In the genomic region with DNA sequence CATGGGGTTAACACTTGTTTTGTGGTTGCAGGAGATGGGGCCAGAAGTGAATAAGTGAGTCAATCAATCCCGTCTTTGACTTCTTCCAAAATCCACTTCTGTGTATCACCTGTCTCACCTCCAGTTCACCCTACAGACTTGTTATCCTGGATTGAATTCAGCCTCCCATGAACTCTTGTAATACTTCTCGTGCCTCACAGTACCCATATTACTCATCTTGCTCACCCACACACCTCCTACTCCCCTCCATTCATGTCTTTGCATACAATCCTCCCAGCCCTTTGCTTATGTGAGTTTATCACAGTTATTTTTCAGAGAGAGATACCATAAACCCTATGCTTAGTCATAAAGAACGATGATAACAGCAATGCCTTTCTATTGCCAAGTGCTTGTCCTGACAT, we compare ENCODE assay signal across 30 cellular contexts. TPM values are rescaled to one million over a fixed set of nuclear protein-coding genes. Genes with fewer than 3 reads are reported as not detected.
A peak's percentile ranks its signal among the peaks of the same experiment; 100 is the strongest.
DNase-seq lines count a peak whose midpoint lies in the region; ATAC-seq, FAIRE-seq and TF ChIP-seq lines count a peak whose summit lies in the region.
"Had no signal": no experiment of that assay in that cellular context is flagged by ENCODE, and none has a peak within 500 bp of the region (broad histone marks: within the 10 kb centered on the region; RNA-seq: fewer than 3 reads in every experiment).

No MANE protein-coding gene starts in this region.

- CTCF ChIA-PET in A549 (lab: Yijun Ruan, JAX) (interaction anchor here (1.0 to 1.4 kb wide), 3 partner anchors 428 to 546 kb away, joined by 3 read pairs; no protein-coding TSS in a partner anchor), mammary epithelial cell (lab: Charles Lee; ENCODE audit: low non-redundant PET) (no interaction called here)

- H3K36me3 Mint-ChIP-seq in HFFc6 (ENCODE audit: low read depth): peaks cover 4% of the 10 kb centered on the region; the same call in 1 of the 2 replicates
- H3K36me3 Mint-ChIP-seq: IgD-negative memory B cell; mesothelial cell of epicardium; naive thymus-derived CD4-positive, alpha-beta T cell had no signal

- H3K4me3 Mint-ChIP-seq in HFFc6: peak overlapping the region; percentile 20
- H3K4me3 Mint-ChIP-seq: activated naive CD8-positive, alpha-beta T cell treated with anti-CD3 and anti-CD28 coated beads, Interleukin-2, amount 50 U/mL, for 24 hours; IgD-negative memory B cell; mesothelial cell of epicardium; naive thymus-derived CD4-positive, alpha-beta T cell; T-helper 1 cell treated with Interleukin-12 subunit alpha and Interleukin-12 subunit beta and Interleukin-4 antibody, amounts not matched to agents 30 μg/mL and 1 μg/mL, for 36 hours had no signal

- TF ChIP-seq POLR2A in A549 (IDR thresholded peaks at IDR 0.05; ENCODE audit: low read length): no peak

- H3K9me3 ChIP-seq in A549 (peaks cover 3% of the 10 kb centered on the region; the same call in 1 of the 3 replicates), mammary epithelial cell (replicated peaks; ENCODE audit: insufficient read depth, low read length) (no peaks in the 10 kb centered on the region)
- H3K9me3 ChIP-seq: BLaER1, HAP-1, left ventricle myocardium inferior had no signal

- ATAC-seq in A549 (no peak; a peak in 1 of 6 replicates), HG03565 (IDR thresholded peaks at IDR 0.05; ENCODE audit: unreplicated experiment) (no peak), GM19463 (IDR thresholded peaks at IDR 0.05; ENCODE audit: unreplicated experiment) (no peak)
- ATAC-seq: activated naive CD8-positive, alpha-beta T cell treated with anti-CD3 and anti-CD28 coated beads, Interleukin-2, amount 50 U/mL, for 24 hours; naive thymus-derived CD4-positive, alpha-beta T cell had no signal

- H3K79me2 ChIP-seq in mammary epithelial cell (ENCODE audit: insufficient read depth, low read length): no peaks in the 10 kb centered on the region

- TF ChIP-seq EP300 in A549 (IDR thresholded peaks at IDR 0.05): no peak

- H3K9me3 Mint-ChIP-seq in HFFc6: no peaks in the 10 kb centered on the region
- H3K9me3 Mint-ChIP-seq: T-helper 1 cell treated with Interleukin-12 subunit alpha and Interleukin-12 subunit beta and Interleukin-4 antibody, amounts not matched to agents 30 μg/mL and 1 μg/mL, for 36 hours had no signal

- H3K27ac Mint-ChIP-seq in HFFc6: peak overlapping the region; percentile 80
- H3K27ac Mint-ChIP-seq: activated naive CD8-positive, alpha-beta T cell treated with anti-CD3 and anti-CD28 coated beads, Interleukin-2, amount 50 U/mL, for 24 hours; IgD-negative memory B cell; mesothelial cell of epicardium; naive thymus-derived CD4-positive, alpha-beta T cell; T-helper 1 cell treated with Interleukin-12 subunit alpha and Interleukin-12 subunit beta and Interleukin-4 antibody, amounts not matched to agents 30 μg/mL and 1 μg/mL, for 36 hours had no signal

- no peaks in the 10 kb centered on the region for H3K27me3 ChIP-seq in mammary epithelial cell (ENCODE audit: insufficient read depth, low read length)
- H3K27me3 ChIP-seq: BLaER1 had no signal

- H3K9ac ChIP-seq in mammary epithelial cell (ENCODE audit: insufficient read depth, low read length): no peak overlapping the region
- H3K9ac ChIP-seq: BLaER1 had no signal

- H3K4me2 ChIP-seq in A549 (no peak overlapping the region; the same call in 2 of the 3 replicates), mammary epithelial cell (ENCODE audit: insufficient read depth, low read depth, low read length) (peak overlapping the region; percentile 47)
- H3K4me2 ChIP-seq: BLaER1 had no signal

- dilution Hi-C loops in mammary epithelial cell (cut with HindIII; ENCODE audit: low sequenced_read_pairs): no loop called here

- H3K27ac ChIP-seq in A549 (peak overlapping the region; percentile 56 to 72), mammary epithelial cell (ENCODE audit: insufficient read depth, low read depth, low read length) (peak overlapping the region; percentile 73)
- H3K27ac ChIP-seq: BLaER1, coronary artery, left ventricle myocardium inferior had no signal

- TF ChIP-seq RAD21 in A549 (conservative IDR thresholded peaks at IDR 0.05 in 1 of 2, IDR thresholded peaks at IDR 0.05 in 1 of 2): no peak

- BruUV-seq in mammary epithelial cell (replicated peaks; lab: Mats Ljungman, UMichigan): no TSS peak

- H3K4me3 ChIP-seq in A549 (no peak overlapping the region), mammary epithelial cell (replicated peaks in 1 of 3; ENCODE audit: insufficient read depth in 1 of 3, low read depth in 2 of 3, low read length in 3 of 3) (no peak overlapping the region)
- H3K4me3 ChIP-seq: BLaER1, coronary artery, HAP-1, left ventricle myocardium inferior had no signal

- H3K4me1 ChIP-seq in A549 (peaks cover 30% of the 10 kb centered on the region), mammary epithelial cell (ENCODE audit: insufficient read depth, low read length) (peaks cover 30% of the 10 kb centered on the region)
- H3K4me1 ChIP-seq: BLaER1, HAP-1, left ventricle myocardium inferior had no signal

- no peaks in the 10 kb centered on the region for H3K27me3 Mint-ChIP-seq in HFFc6 (ENCODE audit: insufficient read depth)
- H3K27me3 Mint-ChIP-seq: activated naive CD8-positive, alpha-beta T cell treated with anti-CD3 and anti-CD28 coated beads, Interleukin-2, amount 50 U/mL, for 24 hours; IgD-negative memory B cell had no signal

- no peak overlapping the region for H2AFZ ChIP-seq in mammary epithelial cell (ENCODE audit: low read depth, low read length)

- no peak for FAIRE-seq in A549 (lab: Jason Lieb, UNC)
- FAIRE-seq: GM12892 had no signal

- DNase-seq in A549 (ENCODE audit: low read depth in 1 of 2, low spot score in 1 of 2): no peak
- peak; percentile 60 for DNase-seq in HFFc6
- peak; percentile 100 for DNase-seq in mammary epithelial cell
- DNase-seq in head of caudate nucleus: peak in 30 of 42 donors; percentile 2 to 82 (median 38)
- DNase-seq in effector CD8-positive, alpha-beta T cell (lab: John Stamatoyannopoulos, UW): no peak
- no peak for DNase-seq in NCI-H2081 treated with DMSO at 0.1 percent for 48 hours (lab: John Stamatoyannopoulos, UW)
- DNase-seq: activated CD8-positive, alpha-beta memory T cell treated with anti-CD3 and anti-CD28 coated beads for 24 hours; activated gamma-delta T cell treated with Interleukin-2 at 50 U/mL for 16 hours; activated naive CD8-positive, alpha-beta T cell treated with anti-CD3 and anti-CD28 coated beads, Interleukin-2, amount 50 U/mL, for 24 hours; activated T-cell treated with anti-CD3 and anti-CD28 coated beads, Interleukin-2, amount 50 U/mL, for 1 hour; COR-L47; DMS79; left ventricle myocardium inferior; naive thymus-derived CD4-positive, alpha-beta T cell; NCI-H1105; NCI-H510A treated with DMSO at 0.1 percent for 48 hours; retina; stimulated activated CD4-positive, alpha-beta T cell treated with anti-CD3 and anti-CD28 coated beads, Interleukin-12 subunit alpha, Interleukin-12 subunit beta, amount 100 ng/mL, for 4 hours; stimulated activated CD4-positive, alpha-beta T cell treated with anti-CD3 and anti-CD28 coated beads, Interleukin-4, amount 100 ng/mL, for 4 hours; stimulated activated naive CD4-positive, alpha-beta T cell had no signal

- TF ChIP-seq CTCF in A549 (IDR thresholded peaks at IDR 0.05) (no peak), HFFc6 (IDR thresholded peaks at IDR 0.05) (no peak), mammary epithelial cell (conservative IDR thresholded peaks at IDR 0.05 in 1 of 2, IDR thresholded peaks at IDR 0.05 in 1 of 2; ENCODE audit: extremely low read depth in 1 of 2, insufficient read depth in 1 of 2, low read depth in 1 of 2, low read length in 2 of 2) (no peak)

- 55% methylated on average over 3 of the region's 3 CpGs for WGBS in A549 (ENCODE audit: missing lambda C conversion rate)
- WGBS in mammary epithelial cell (ENCODE audit: low coverage, missing lambda C conversion rate): 0% methylated on average over 3 of the region's 3 CpGs

- H4K20me1 ChIP-seq in mammary epithelial cell (ENCODE audit: insufficient read depth, low read length): no peaks in the 10 kb centered on the region
- H4K20me1 ChIP-seq: BLaER1 had no signal

- H3K4me1 Mint-ChIP-seq in HFFc6 (ENCODE audit: low read depth): peaks cover 81% of the 10 kb centered on the region
- H3K4me1 Mint-ChIP-seq: activated naive CD8-positive, alpha-beta T cell treated with anti-CD3 and anti-CD28 coated beads, Interleukin-2, amount 50 U/mL, for 24 hours; IgD-negative memory B cell; mesothelial cell of epicardium; naive thymus-derived CD4-positive, alpha-beta T cell had no signal

- in situ Hi-C loops in mammary epithelial cell (cut with MboI; ENCODE audit: low sequenced_read_pairs in 2 of 2): loop anchor here (10.0 to 25.0 kb wide), 2 partner anchors 156 to 213 kb away; no protein-coding TSS in a partner anchor

- no peaks in the 10 kb centered on the region for H3K36me3 ChIP-seq in mammary epithelial cell (ENCODE audit: insufficient read depth, low read length)
- H3K36me3 ChIP-seq: BLaER1, HAP-1, left ventricle myocardium inferior had no signal

- intact Hi-C loops in mammary epithelial cell (cut with micrococcal nuclease) (loop anchor here (1.0 to 5.0 kb wide), 3 partner anchors 63 to 161 kb away; no protein-coding TSS in a partner anchor), head of caudate nucleus (cut with DNase I) (no loop called here)

- POLR2A ChIA-PET in A549 (lab: Yijun Ruan, JAX): no interaction called here

TF ChIP-seq in A549, 52 proteins besides CTCF, POLR2A, EP300 and RAD21 (continues in another document):
- TF ChIP-seq JUNB (IDR thresholded peaks at IDR 0.05) (no peak), PHF8 (IDR thresholded peaks at IDR 0.05; ENCODE audit: borderline replicate concordance, low read depth) (no peak), ZFP36 (IDR thresholded peaks at IDR 0.05; ENCODE audit: borderline replicate concordance, partially characterized antibody) (no peak), ATOH8 (CRISPR knock-in tag; IDR thresholded peaks at IDR 0.05; ENCODE audit: low read depth) (no peak), FOXS1 (CRISPR knock-in tag; IDR thresholded peaks at IDR 0.05) (no peak), NR3C1 (IDR thresholded peaks at IDR 0.05) (no peak)

RNA-seq across cellular contexts. Expression of gene PAPPA, which starts 52.9 kb away (rescaled TPM):
- polyA plus RNA-seq in A549 (2011; rRNA removed) (127 and 156 TPM in 2 replicates), A549 (2017; fragmentation: RNase III; extraction: RNeasy Plus Mini Kit Qiagen cat#74134 plus additional on column Dnase treatment) (36.8 to 41.2 TPM (median 40.0 TPM) in 3 replicates), mammary epithelial cell (0.06 TPM)
- polyA plus RNA-seq in A549 (2012; cell fraction: cytosol; rRNA removed): 14.1 and 18.3 TPM in 2 replicates
- 35.2 and 39.7 TPM in 2 replicates for polyA plus RNA-seq in A549 (2012; cell fraction: nucleus; rRNA removed)
- 379 and 415 TPM in 2 replicates for polyA minus RNA-seq in A549 (2011; rRNA and poly(A)+ RNA removed)
- 10 to 100 TPM in 5 of 6 experiments, 1 to 10 TPM in 1; 8.2 to 13.2 (median 12.3) TPM for total RNA-seq in HFFc6 (2021; fragmentation: NEBNext Ultra II Directional; extraction: Animal tissue kit (Norgen Biotek cat#: 25700))
- under 1 TPM in 1 of 2 donors, not detected in 1; 0.33 TPM for total RNA-seq in mammary epithelial cell
- polyA minus RNA-seq in mammary epithelial cell: not detected
- total RNA-seq: A172 had no signal

Comparison
In these comparisons a context has a peak if more than half of its experiments do, and no peak if none do; other contexts are left out.
1. DNase-seq: peak in HFFc6 (single experiment), mammary epithelial cell (single experiment) and head of caudate nucleus (30 of 42); none in A549 (0 of 2), effector CD8-positive, alpha-beta T cell (single experiment) and NCI-H2081 treated with DMSO at 0.1 percent for 48 hours (single experiment).
2. RNA of gene PAPPA, which starts 52.9 kb away (total RNA-seq): 8.2 to 13.2 TPM in HFFc6; 0.33 TPM in mammary epithelial cell; every median in the first group is over 4 times any median in the second.